35 cellular contexts compared by ENCODE assay signal in the genomic region with DNA sequence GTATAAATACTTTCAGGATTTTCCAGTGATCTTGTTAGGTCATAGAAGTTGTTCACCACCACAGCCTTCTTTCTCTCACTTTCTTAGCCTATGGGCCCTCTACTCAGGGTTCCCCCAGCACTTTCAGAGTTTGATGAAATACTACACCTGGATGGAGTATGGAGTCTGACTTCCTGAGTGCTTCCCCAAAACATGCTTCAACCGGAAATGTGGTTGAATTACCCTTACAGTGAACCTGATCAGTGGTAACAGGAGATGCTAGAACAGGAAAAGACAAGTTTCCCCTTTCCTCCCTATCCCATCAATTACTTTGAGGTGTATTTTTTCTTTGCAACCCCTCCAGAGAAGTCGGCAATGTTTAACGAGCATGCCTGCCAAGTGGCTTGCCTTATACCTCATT. TPM values are rescaled to one million over a fixed set of nuclear protein-coding genes. Genes with fewer than 3 reads are reported as not detected.
"Had no signal": no experiment of that assay in that cellular context is flagged by ENCODE, and none has a peak within 500 bp of the region (broad histone marks: within the 10 kb centered on the region; RNA-seq: fewer than 3 reads in every experiment).

No MANE protein-coding gene starts in this region.

- H3K36me3 Mint-ChIP-seq: mesothelial cell of epicardium; naive B cell; stimulated activated effector memory CD8-positive, alpha-beta T cell treated with anti-CD3 and anti-CD28 coated beads, Interleukin-12 subunit alpha, Interleukin-12 subunit beta, amount 100 ng/mL, for 72 hours had no signal

- H3K4me3 ChIP-seq: pancreas, prostate gland, skin epidermis, thoracic aorta, vagina had no signal

- H3K27me3 ChIP-seq: brain microvascular endothelial cell, vagina had no signal

- H3K9me3 Mint-ChIP-seq: activated CD4-positive, alpha-beta memory T cell treated with anti-CD3 and anti-CD28 coated beads, Interleukin-2, amount 10 ng/mL, durations not matched to agents 7 days and 5 days; activated CD4-positive, alpha-beta T cell treated with anti-CD3 and anti-CD28 coated beads, Interleukin-2, amount 10 ng/mL, durations not matched to agents 24 days and 14 days; activated T-cell treated with anti-CD3 and anti-CD28 coated beads, Interleukin-2, amount 50 U/mL, for 24 hours; endodermal cell; mesothelial cell of epicardium; stimulated activated naive CD8-positive, alpha-beta T cell treated with anti-CD3 and anti-CD28 coated beads, Interleukin-15, Interleukin-2, amounts not matched to agents 100 ng/mL and 50 ng/mL, for 24 hours had no signal

- H3K9me3 ChIP-seq: pancreas, prostate gland, thoracic aorta, vagina had no signal

- H3K27ac ChIP-seq: brain microvascular endothelial cell, pancreas, prostate gland, skin epidermis, thoracic aorta, vagina had no signal

- H3K4me1 ChIP-seq: pancreas, prostate gland, vagina had no signal

- H3K4me1 Mint-ChIP-seq: activated CD4-positive, alpha-beta memory T cell treated with anti-CD3 and anti-CD28 coated beads, Interleukin-2, amount 10 ng/mL, durations not matched to agents 7 days and 5 days; mesothelial cell of epicardium; naive B cell; neural crest cell; stimulated activated effector memory CD8-positive, alpha-beta T cell treated with anti-CD3 and anti-CD28 coated beads, Interleukin-12 subunit alpha, Interleukin-12 subunit beta, amount 100 ng/mL, for 72 hours had no signal

- H3K27ac Mint-ChIP-seq: activated CD4-positive, alpha-beta memory T cell treated with anti-CD3 and anti-CD28 coated beads, Interleukin-2, amount 10 ng/mL, durations not matched to agents 7 days and 5 days; activated CD4-positive, alpha-beta T cell treated with anti-CD3 and anti-CD28 coated beads, Interleukin-2, amount 10 ng/mL, durations not matched to agents 24 days and 14 days; activated T-cell treated with anti-CD3 and anti-CD28 coated beads, Interleukin-2, amount 50 U/mL, for 24 hours; endodermal cell; mesothelial cell of epicardium; naive B cell; stimulated activated effector memory CD8-positive, alpha-beta T cell treated with anti-CD3 and anti-CD28 coated beads, Interleukin-12 subunit alpha, Interleukin-12 subunit beta, amount 100 ng/mL, for 72 hours; stimulated activated naive CD8-positive, alpha-beta T cell treated with anti-CD3 and anti-CD28 coated beads, Interleukin-15, Interleukin-2, amounts not matched to agents 100 ng/mL and 50 ng/mL, for 24 hours had no signal

- ATAC-seq: esophagus mucosa; left cardiac atrium; pancreas; sciatic nerve; stimulated activated effector memory CD8-positive, alpha-beta T cell treated with anti-CD3 and anti-CD28 coated beads, Interleukin-12 subunit alpha, Interleukin-12 subunit beta, amount 100 ng/mL, for 72 hours had no signal

- DNase-seq: activated CD4-positive, alpha-beta memory T cell treated with anti-CD3 and anti-CD28 coated beads, Interleukin-2, amount 10 ng/mL, durations not matched to agents 7 days and 5 days; activated CD4-positive, alpha-beta T cell treated with anti-CD3 and anti-CD28 coated beads, Interleukin-2, amount 10 ng/mL, durations not matched to agents 24 days and 14 days; activated CD4-positive, CD25-positive, alpha-beta regulatory T cell treated with anti-CD3 and anti-CD28 coated beads, Interleukin-2, amount 50 U/mL, for 72 hours; activated CD8-positive, alpha-beta memory T cell treated with anti-CD3 and anti-CD28 coated beads, Interleukin-2, amount 50 U/mL, for 48 hours; activated gamma-delta T cell; activated naive CD4-positive, alpha-beta T cell treated with anti-CD3 and anti-CD28 coated beads, Interleukin-2, amount 50 U/mL, for 16 hours; activated T-cell treated with anti-CD3 and anti-CD28 coated beads, Interleukin-2, amount 50 U/mL, for 24 hours; amniotic stem cell; brain microvascular endothelial cell; central memory CD4-positive, alpha-beta T cell; endodermal cell; foreskin fibroblast; head of caudate nucleus; hippocampal formation; left cardiac atrium; naive B cell; nucleus accumbens; pancreas; retina; stimulated activated CD4-positive, alpha-beta T cell treated with anti-CD3 and anti-CD28 coated beads, Interleukin-4, amount 100 ng/mL, for 24 hours; trophoblast cell had no signal

- H3K36me3 ChIP-seq: brain microvascular endothelial cell, pancreas, prostate gland, thoracic aorta, vagina had no signal

- H3K27me3 Mint-ChIP-seq: activated CD4-positive, alpha-beta memory T cell treated with anti-CD3 and anti-CD28 coated beads, Interleukin-2, amount 10 ng/mL, durations not matched to agents 7 days and 5 days; stimulated activated naive CD8-positive, alpha-beta T cell treated with anti-CD3 and anti-CD28 coated beads, Interleukin-15, Interleukin-2, amounts not matched to agents 100 ng/mL and 50 ng/mL, for 24 hours had no signal

- H3K4me3 Mint-ChIP-seq: activated CD4-positive, alpha-beta memory T cell treated with anti-CD3 and anti-CD28 coated beads, Interleukin-2, amount 10 ng/mL, durations not matched to agents 7 days and 5 days; activated CD4-positive, alpha-beta T cell treated with anti-CD3 and anti-CD28 coated beads, Interleukin-2, amount 10 ng/mL, durations not matched to agents 24 days and 14 days; activated T-cell treated with anti-CD3 and anti-CD28 coated beads, Interleukin-2, amount 50 U/mL, for 24 hours; endodermal cell; mesothelial cell of epicardium; naive B cell; neural crest cell; stimulated activated effector memory CD8-positive, alpha-beta T cell treated with anti-CD3 and anti-CD28 coated beads, Interleukin-12 subunit alpha, Interleukin-12 subunit beta, amount 100 ng/mL, for 72 hours; stimulated activated naive CD8-positive, alpha-beta T cell treated with anti-CD3 and anti-CD28 coated beads, Interleukin-15, Interleukin-2, amounts not matched to agents 100 ng/mL and 50 ng/mL, for 24 hours had no signal

RNA-seq across cellular contexts. Expression of gene KRTAP15-1, which starts 6.9 kb away (rescaled TPM):
- total RNA-seq: activated CD4-positive, alpha-beta memory T cell treated with anti-CD3 and anti-CD28 coated beads, Interleukin-2, amount 10 ng/mL, durations not matched to agents 7 days and 5 days; activated CD4-positive, alpha-beta T cell treated with anti-CD3 and anti-CD28 coated beads, Interleukin-2, amount 10 ng/mL, durations not matched to agents 24 days and 14 days; astrocyte; endodermal cell; esophagus mucosa; left cardiac atrium; liver; mesothelial cell of epicardium; neural crest cell; pancreas; prostate gland; sciatic nerve; subcutaneous adipose tissue; thoracic aorta; vagina had no signal
- polyA plus RNA-seq: keratinocyte, liver, pancreas had no signal

RNA-seq across cellular contexts. Expression of gene KRTAP13-4, which starts 16.9 kb away (rescaled TPM):
- total RNA-seq: activated CD4-positive, alpha-beta memory T cell treated with anti-CD3 and anti-CD28 coated beads, Interleukin-2, amount 10 ng/mL, durations not matched to agents 7 days and 5 days; activated CD4-positive, alpha-beta T cell treated with anti-CD3 and anti-CD28 coated beads, Interleukin-2, amount 10 ng/mL, durations not matched to agents 24 days and 14 days; astrocyte; endodermal cell; esophagus mucosa; left cardiac atrium; liver; mesothelial cell of epicardium; neural crest cell; pancreas; prostate gland; sciatic nerve; subcutaneous adipose tissue; thoracic aorta; vagina had no signal
- polyA plus RNA-seq: keratinocyte, liver, pancreas had no signal

RNA-seq across cellular contexts. Expression of gene KRTAP13-3, which starts 21.2 kb away (rescaled TPM):
- total RNA-seq: activated CD4-positive, alpha-beta memory T cell treated with anti-CD3 and anti-CD28 coated beads, Interleukin-2, amount 10 ng/mL, durations not matched to agents 7 days and 5 days; activated CD4-positive, alpha-beta T cell treated with anti-CD3 and anti-CD28 coated beads, Interleukin-2, amount 10 ng/mL, durations not matched to agents 24 days and 14 days; astrocyte; endodermal cell; esophagus mucosa; left cardiac atrium; liver; mesothelial cell of epicardium; neural crest cell; pancreas; prostate gland; sciatic nerve; subcutaneous adipose tissue; thoracic aorta; vagina had no signal
- polyA plus RNA-seq: keratinocyte, liver, pancreas had no signal

RNA-seq across cellular contexts. Expression of gene KRTAP19-1, which starts 33.2 kb away (rescaled TPM):
- total RNA-seq: activated CD4-positive, alpha-beta memory T cell treated with anti-CD3 and anti-CD28 coated beads, Interleukin-2, amount 10 ng/mL, durations not matched to agents 7 days and 5 days; activated CD4-positive, alpha-beta T cell treated with anti-CD3 and anti-CD28 coated beads, Interleukin-2, amount 10 ng/mL, durations not matched to agents 24 days and 14 days; astrocyte; endodermal cell; esophagus mucosa; left cardiac atrium; liver; mesothelial cell of epicardium; neural crest cell; pancreas; prostate gland; sciatic nerve; subcutaneous adipose tissue; thoracic aorta; vagina had no signal
- polyA plus RNA-seq: liver, pancreas had no signal

RNA-seq across cellular contexts. Expression of gene KRTAP19-2, which starts 40.3 kb away (rescaled TPM):
- total RNA-seq: activated CD4-positive, alpha-beta memory T cell treated with anti-CD3 and anti-CD28 coated beads, Interleukin-2, amount 10 ng/mL, durations not matched to agents 7 days and 5 days; activated CD4-positive, alpha-beta T cell treated with anti-CD3 and anti-CD28 coated beads, Interleukin-2, amount 10 ng/mL, durations not matched to agents 24 days and 14 days; astrocyte; endodermal cell; esophagus mucosa; left cardiac atrium; liver; mesothelial cell of epicardium; neural crest cell; pancreas; prostate gland; sciatic nerve; subcutaneous adipose tissue; thoracic aorta; vagina had no signal
- polyA plus RNA-seq: keratinocyte, liver, pancreas had no signal
